In genomic region chr16:89710709-89711564, GRCh38 we compare ENCODE assay signal across 13 cellular contexts. TPM values are rescaled to one million over a fixed set of nuclear protein-coding genes. Genes with fewer than 3 reads are reported as not detected.
A peak's percentile ranks its signal among the peaks of the same experiment; 100 is the strongest.
DNase-seq lines count a peak whose midpoint lies in the region; ATAC-seq and TF ChIP-seq lines count a peak whose summit lies in the region.
"Had no signal": no experiment of that assay in that cellular context is flagged by ENCODE, and none has a peak within 500 bp of the region (broad histone marks: within the 10 kb centered on the region; RNA-seq: fewer than 3 reads in every experiment).

No MANE protein-coding gene starts in this region.

- H3K9me3 Mint-ChIP-seq in stimulated activated naive CD8-positive, alpha-beta T cell treated with anti-CD3 and anti-CD28 coated beads, Interleukin-15, amount 100 ng/mL, for 72 hours = no peaks in the 10 kb centered on the region
- no peaks in the 10 kb centered on the region for H3K9me3 Mint-ChIP-seq in activated CD4-positive, alpha-beta memory T cell treated with anti-CD3 and anti-CD28 coated beads, Interleukin-2, amount 10 ng/mL, durations not matched to agents 7 days and 5 days

- H3K36me3 ChIP-seq in RWPE2 (ENCODE audit: low read depth) = peaks cover 28% of the 10 kb centered on the region
- H3K36me3 ChIP-seq: MG63 had no signal

- H3K4me3 ChIP-seq in RWPE2 (ENCODE audit: severe bottlenecking) = no peak overlapping the region
- H3K4me3 ChIP-seq: MG63 had no signal

- no peaks in the 10 kb centered on the region for H3K27me3 ChIP-seq in RWPE2 (ENCODE audit: insufficient read depth, poor library complexity, severe bottlenecking)
- H3K27me3 ChIP-seq: MG63 had no signal

- no peak overlapping the region for H3K27ac Mint-ChIP-seq in stimulated activated naive CD8-positive, alpha-beta T cell treated with anti-CD3 and anti-CD28 coated beads, Interleukin-15, amount 100 ng/mL, for 72 hours
- no peak overlapping the region for H3K27ac Mint-ChIP-seq in activated CD4-positive, alpha-beta memory T cell treated with anti-CD3 and anti-CD28 coated beads, Interleukin-2, amount 10 ng/mL, durations not matched to agents 7 days and 5 days

- no peak for TF ChIP-seq CTCF in RWPE2 (IDR thresholded peaks at IDR 0.05; ENCODE audit: poor library complexity, severe bottlenecking)

- DNase-seq in stimulated activated naive CD8-positive, alpha-beta T cell treated with anti-CD3 and anti-CD28 coated beads, Interleukin-15, Interleukin-2, amounts not matched to agents 100 U/mL and 50 U/mL, for 24 hours = no peak
- no peak for DNase-seq in stimulated activated naive CD8-positive, alpha-beta T cell treated with anti-CD3 and anti-CD28 coated beads, Interleukin-15, amount 100 ng/mL, for 72 hours
- DNase-seq in RWPE2 (ENCODE audit: low spot score) (peak; percentile 61), left kidney (ENCODE audit: low read depth, low spot score) (peak; percentile 63)
- no peak for DNase-seq in activated CD4-positive, alpha-beta memory T cell treated with anti-CD3 and anti-CD28 coated beads, Interleukin-2, amount 10 ng/mL, durations not matched to agents 7 days and 5 days
- DNase-seq: GOT3, hippocampal formation, MG63, midbrain, psoas muscle had no signal

- peaks cover 22% of the 10 kb centered on the region for H3K4me1 Mint-ChIP-seq in stimulated activated naive CD8-positive, alpha-beta T cell treated with anti-CD3 and anti-CD28 coated beads, Interleukin-15, amount 100 ng/mL, for 72 hours
- H3K4me1 Mint-ChIP-seq in activated CD4-positive, alpha-beta memory T cell treated with anti-CD3 and anti-CD28 coated beads, Interleukin-2, amount 10 ng/mL, durations not matched to agents 7 days and 5 days = peaks cover 11% of the 10 kb centered on the region

- H3K27me3 Mint-ChIP-seq in stimulated activated naive CD8-positive, alpha-beta T cell treated with anti-CD3 and anti-CD28 coated beads, Interleukin-15, amount 100 ng/mL, for 72 hours = no peaks in the 10 kb centered on the region
- no peaks in the 10 kb centered on the region for H3K27me3 Mint-ChIP-seq in activated CD4-positive, alpha-beta memory T cell treated with anti-CD3 and anti-CD28 coated beads, Interleukin-2, amount 10 ng/mL, durations not matched to agents 7 days and 5 days

- POLR2A ChIA-PET in activated CD4-positive, alpha-beta memory T cell treated with anti-CD3 and anti-CD28 coated beads, Interleukin-2, amount 10 ng/mL, durations not matched to agents 7 days and 5 days (lab: Charles Lee) = interaction anchor here (0.7 to 2.1 kb wide), 9 partner anchors 8 to 163 kb away, joined by 3 to 10 read pairs (median 3); partner anchors contain the start of genes CDK10, FANCA, SPATA2L and TCF25

- H3K36me3 Mint-ChIP-seq in activated CD4-positive, alpha-beta memory T cell treated with anti-CD3 and anti-CD28 coated beads, Interleukin-2, amount 10 ng/mL, durations not matched to agents 7 days and 5 days (ENCODE audit: low read depth) = no peaks in the 10 kb centered on the region

- no peaks in the 10 kb centered on the region for H3K9me3 ChIP-seq in RWPE2 (ENCODE audit: severe bottlenecking)
- H3K9me3 ChIP-seq: MG63, psoas muscle had no signal

- H3K4me3 Mint-ChIP-seq in stimulated activated naive CD8-positive, alpha-beta T cell treated with anti-CD3 and anti-CD28 coated beads, Interleukin-15, amount 100 ng/mL, for 72 hours = no peak overlapping the region
- no peak overlapping the region for H3K4me3 Mint-ChIP-seq in activated CD4-positive, alpha-beta memory T cell treated with anti-CD3 and anti-CD28 coated beads, Interleukin-2, amount 10 ng/mL, durations not matched to agents 7 days and 5 days

- no peaks in the 10 kb centered on the region for H3K4me1 ChIP-seq in RWPE2 (ENCODE audit: insufficient read depth, poor library complexity, severe bottlenecking)
- H3K4me1 ChIP-seq: psoas muscle had no signal

- H3K27ac ChIP-seq in RWPE2 (ENCODE audit: poor library complexity, severe bottlenecking) = no peak overlapping the region
- H3K27ac ChIP-seq: psoas muscle, SK-N-MC had no signal

- CTCF ChIA-PET in activated CD4-positive, alpha-beta memory T cell treated with anti-CD3 and anti-CD28 coated beads, Interleukin-2, amount 10 ng/mL, durations not matched to agents 7 days and 5 days (lab: Charles Lee) = interaction anchor here (1.4 to 2.4 kb wide), 3 partner anchors 11 to 150 kb away, joined by 7 to 8 read pairs (median 8); no protein-coding TSS in a partner anchor

- ATAC-seq in stimulated activated naive CD8-positive, alpha-beta T cell treated with anti-CD3 and anti-CD28 coated beads, Interleukin-15, Interleukin-2, amounts not matched to agents 100 U/mL and 50 U/mL, for 24 hours = peak; percentile 2
- no peak for ATAC-seq in stimulated activated naive CD8-positive, alpha-beta T cell treated with anti-CD3 and anti-CD28 coated beads, Interleukin-15, amount 100 ng/mL, for 72 hours
- ATAC-seq in RWPE2 (ENCODE audit: low read depth) (no peak), HG03432 (IDR thresholded peaks at IDR 0.05; ENCODE audit: unreplicated experiment) (no peak), HG02973 (IDR thresholded peaks at IDR 0.05; ENCODE audit: unreplicated experiment) (no peak)

RNA-seq across cellular contexts. Expression of gene SPATA2L, which starts 9.4 kb away (rescaled TPM):
- 10 to 100 TPM in 1 of 2 experiments, 1 to 10 TPM in 1; 9.4 to 10.0 TPM for total RNA-seq in activated CD4-positive, alpha-beta memory T cell treated with anti-CD3 and anti-CD28 coated beads, Interleukin-2, amount 10 ng/mL, durations not matched to agents 7 days and 5 days

RNA-seq across cellular contexts. Expression of gene VPS9D1, which starts 9.8 kb away (rescaled TPM):
- 1 to 10 TPM; 7.0 to 7.8 TPM for total RNA-seq in activated CD4-positive, alpha-beta memory T cell treated with anti-CD3 and anti-CD28 coated beads, Interleukin-2, amount 10 ng/mL, durations not matched to agents 7 days and 5 days

RNA-seq across cellular contexts. Expression of gene ZNF276, which starts 10.4 kb away (rescaled TPM):
- 10 to 100 TPM; 50.4 to 56.5 TPM for total RNA-seq in activated CD4-positive, alpha-beta memory T cell treated with anti-CD3 and anti-CD28 coated beads, Interleukin-2, amount 10 ng/mL, durations not matched to agents 7 days and 5 days

RNA-seq across cellular contexts. Expression of gene CDK10, which starts 24.4 kb away (rescaled TPM):
- 10 to 100 TPM; 73.2 to 74.0 TPM for total RNA-seq in activated CD4-positive, alpha-beta memory T cell treated with anti-CD3 and anti-CD28 coated beads, Interleukin-2, amount 10 ng/mL, durations not matched to agents 7 days and 5 days

RNA-seq across cellular contexts. Expression of gene SPATA33, which starts 53.3 kb away (rescaled TPM):
- total RNA-seq in activated CD4-positive, alpha-beta memory T cell treated with anti-CD3 and anti-CD28 coated beads, Interleukin-2, amount 10 ng/mL, durations not matched to agents 7 days and 5 days = 1 to 10 TPM; 8.1 to 9.2 TPM

Comparison
In these comparisons a context has a peak if more than half of its experiments do, and no peak if none do; other contexts are left out.
1. DNase-seq: peak in RWPE2 (single experiment) and left kidney (single experiment); none in stimulated activated naive CD8-positive, alpha-beta T cell treated with anti-CD3 and anti-CD28 coated beads, Interleukin-15, Interleukin-2, amounts not matched to agents 100 U/mL and 50 U/mL, for 24 hours (single experiment), stimulated activated naive CD8-positive, alpha-beta T cell treated with anti-CD3 and anti-CD28 coated beads, Interleukin-15, amount 100 ng/mL, for 72 hours (0 of 2) and activated CD4-positive, alpha-beta memory T cell treated with anti-CD3 and anti-CD28 coated beads, Interleukin-2, amount 10 ng/mL, durations not matched to agents 7 days and 5 days (single experiment).